In the genomic region with DNA sequence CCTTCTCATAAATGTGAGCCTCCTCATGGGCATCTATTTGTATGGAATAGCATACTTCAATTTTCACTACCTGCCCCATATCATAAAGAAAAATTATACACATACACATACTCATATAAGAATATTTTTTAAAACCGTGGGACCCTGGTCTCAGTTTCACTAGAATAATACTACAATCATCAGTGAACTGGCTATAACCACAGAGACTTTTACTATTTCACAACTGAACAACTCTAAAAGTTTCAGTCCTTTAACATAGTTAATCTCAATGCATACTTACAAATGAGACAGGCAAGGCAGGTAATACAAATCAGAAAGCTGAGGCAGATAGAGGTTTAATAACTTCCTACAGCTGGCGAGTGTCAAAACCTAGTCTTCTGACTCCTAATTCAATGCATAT, we compare ENCODE assay signal across 16 cellular contexts.
"Had no signal": no experiment of that assay in that cellular context is flagged by ENCODE, and none has a peak within 500 bp of the region (broad histone marks: within the 10 kb centered on the region; RNA-seq: fewer than 3 reads in every experiment).

No MANE protein-coding gene starts in this region.

- H3K27me3 Mint-ChIP-seq: activated CD4-positive, alpha-beta T cell treated with anti-CD3 and anti-CD28 coated beads for 36 hours; activated naive CD4-positive, alpha-beta T cell treated with anti-CD3 and anti-CD28 coated beads, Interleukin-2, amount 10 ng/mL, durations not matched to agents 7 days and 5 days; central memory CD8-positive, alpha-beta T cell; dendritic cell treated with granulocyte-macrophage colony-stimulating factor and Interleukin-4, amounts not matched to agents 40 ng/mL and 50 ng/mL, for 4 days; stimulated activated memory B cell treated with anti-CD40 and anti-IgM and Interleukin-4, amounts not matched to agents 10 μg/mL and 1 μg/mL and 100 μg/mL, for 72 hours had no signal

- H3K27ac Mint-ChIP-seq: activated CD4-positive, alpha-beta T cell treated with anti-CD3 and anti-CD28 coated beads for 36 hours; activated naive CD4-positive, alpha-beta T cell treated with anti-CD3 and anti-CD28 coated beads, Interleukin-2, amount 10 ng/mL, durations not matched to agents 7 days and 5 days; activated T-helper 2 cell treated with anti-CD3 and anti-CD28 coated beads, Interferon-gamma antibody, Interleukin-2, Interleukin-4, amounts not matched to agents 10 μg/mL and 5 μg/mL and 100 μg/mL, durations not matched to agents 14 hours and 24 hours and 36 hours; dendritic cell treated with granulocyte-macrophage colony-stimulating factor and Interleukin-4, amounts not matched to agents 40 ng/mL and 50 ng/mL, for 4 days; stimulated activated memory B cell treated with anti-CD40 and anti-IgM and Interleukin-4, amounts not matched to agents 10 μg/mL and 1 μg/mL and 100 μg/mL, for 72 hours had no signal

- DNase-seq: activated CD4-positive, alpha-beta T cell treated with anti-CD3 and anti-CD28 coated beads for 36 hours; activated CD8-positive, alpha-beta memory T cell treated with anti-CD3 and anti-CD28 coated beads for 24 hours; activated naive CD4-positive, alpha-beta T cell treated with anti-CD3 and anti-CD28 coated beads, Interleukin-2, amount 10 ng/mL, durations not matched to agents 7 days and 5 days; activated T-cell treated with anti-CD3 and anti-CD28 coated beads for 4 hours; kidney; left ventricle myocardium inferior; mesendoderm; spleen; stimulated activated CD4-positive, alpha-beta T cell treated with anti-CD3 and anti-CD28 coated beads, Interleukin-1b, Interleukin-23, amount 100 ng/mL, for 48 hours; WERI-Rb-1 had no signal

- H3K36me3 Mint-ChIP-seq: activated naive CD4-positive, alpha-beta T cell treated with anti-CD3 and anti-CD28 coated beads, Interleukin-2, amount 10 ng/mL, durations not matched to agents 7 days and 5 days had no signal

- ATAC-seq: activated CD4-positive, alpha-beta T cell treated with anti-CD3 and anti-CD28 coated beads for 36 hours; gastroesophageal sphincter; sciatic nerve; stimulated activated memory B cell treated with anti-CD40 and anti-IgM and Interleukin-4, amounts not matched to agents 10 μg/mL and 1 μg/mL and 100 μg/mL, for 72 hours had no signal

- H3K9me3 Mint-ChIP-seq: activated naive CD4-positive, alpha-beta T cell treated with anti-CD3 and anti-CD28 coated beads, Interleukin-2, amount 10 ng/mL, durations not matched to agents 7 days and 5 days; activated T-helper 2 cell treated with anti-CD3 and anti-CD28 coated beads, Interferon-gamma antibody, Interleukin-2, Interleukin-4, amounts not matched to agents 10 μg/mL and 5 μg/mL and 100 μg/mL, durations not matched to agents 14 hours and 24 hours and 36 hours; central memory CD8-positive, alpha-beta T cell; stimulated activated memory B cell treated with anti-CD40 and anti-IgM and Interleukin-4, amounts not matched to agents 10 μg/mL and 1 μg/mL and 100 μg/mL, for 72 hours had no signal

- H3K4me1 Mint-ChIP-seq: stimulated activated memory B cell treated with anti-CD40 and anti-IgM and Interleukin-4, amounts not matched to agents 10 μg/mL and 1 μg/mL and 100 μg/mL, for 72 hours had no signal

- H3K4me3 Mint-ChIP-seq: activated CD4-positive, alpha-beta T cell treated with anti-CD3 and anti-CD28 coated beads for 36 hours; activated naive CD4-positive, alpha-beta T cell treated with anti-CD3 and anti-CD28 coated beads, Interleukin-2, amount 10 ng/mL, durations not matched to agents 7 days and 5 days; central memory CD8-positive, alpha-beta T cell; dendritic cell treated with granulocyte-macrophage colony-stimulating factor and Interleukin-4, amounts not matched to agents 40 ng/mL and 50 ng/mL, for 4 days; stimulated activated memory B cell treated with anti-CD40 and anti-IgM and Interleukin-4, amounts not matched to agents 10 μg/mL and 1 μg/mL and 100 μg/mL, for 72 hours had no signal
